9 cellular contexts compared by ENCODE assay signal in genomic region chr1:3614755-3615742, GRCh38. TPM values are rescaled to one million over a fixed set of nuclear protein-coding genes. Genes with fewer than 3 reads are reported as not detected.
DNase-seq lines count a peak whose midpoint lies in the region; ATAC-seq and TF ChIP-seq lines count a peak whose summit lies in the region.
"Had no signal": no experiment of that assay in that cellular context is flagged by ENCODE, and none has a peak within 500 bp of the region (broad histone marks: within the 10 kb centered on the region; RNA-seq: fewer than 3 reads in every experiment).

No MANE protein-coding gene starts in this region.

- H3K9me3 Mint-ChIP-seq in neural progenitor cell, result no peaks in the 10 kb centered on the region
- H3K9me3 Mint-ChIP-seq: activated T-cell treated with anti-CD3 and anti-CD28 coated beads, Interleukin-2, amount 50 U/mL, for 72 hours had no signal

- no peak overlapping the region for H3K9ac ChIP-seq in neural progenitor cell

- peaks cover 22% of the 10 kb centered on the region for H4K20me1 ChIP-seq in neural progenitor cell (ENCODE audit: low read depth)

- no peak overlapping the region for H3K27ac ChIP-seq in neural progenitor cell
- H3K27ac ChIP-seq: neutrophil had no signal

- H3K79me2 ChIP-seq in neural progenitor cell (ENCODE audit: low read depth), result peaks cover 6% of the 10 kb centered on the region

- H3K4me1 ChIP-seq in neural progenitor cell, result peaks cover 25% of the 10 kb centered on the region

- H3K36me3 Mint-ChIP-seq in neural progenitor cell, result no peaks in the 10 kb centered on the region

- peak; percentile 59 for DNase-seq in ELF-1 (ENCODE audit: low read depth, low spot score)
- peak; percentile 3 for DNase-seq in LHCN-M2 (ENCODE audit: low read depth)
- peak in 1 of 2 donors; percentile 26 for DNase-seq in cardiac fibroblast (ENCODE audit: low read depth in 2 of 2)
- DNase-seq in neural progenitor cell (ENCODE audit: low spot score), result peak; percentile 70
- no peak for DNase-seq in stimulated activated CD4-positive, alpha-beta T cell treated with anti-CD3 and anti-CD28 coated beads, Interleukin-2, amount 100 ng/mL, for 48 hours
- no peak for DNase-seq in stimulated activated CD4-positive, alpha-beta T cell treated with anti-CD3 and anti-CD28 coated beads, Interleukin-4, amount 100 ng/mL, for 4 hours
- DNase-seq: activated T-cell treated with anti-CD3 and anti-CD28 coated beads, Interleukin-2, amount 50 U/mL, for 72 hours had no signal

- H3K4me1 Mint-ChIP-seq in neural progenitor cell, result peaks cover 49% of the 10 kb centered on the region

- peak; percentile 65 for TF ChIP-seq CTCF in cardiac fibroblast (IDR thresholded peaks at IDR 0.05; ENCODE audit: low read depth, low read length)
- peak; percentile 81 for TF ChIP-seq CTCF in neural progenitor cell (IDR thresholded peaks at IDR 0.05)

- no peak for ATAC-seq in GM21786 (IDR thresholded peaks at IDR 0.05; ENCODE audit: unreplicated experiment)
- ATAC-seq: activated T-cell treated with anti-CD3 and anti-CD28 coated beads, Interleukin-2, amount 50 U/mL, for 72 hours had no signal

- no peaks in the 10 kb centered on the region for H3K36me3 ChIP-seq in neural progenitor cell
- H3K36me3 ChIP-seq: neutrophil had no signal

- peak overlapping the region; percentile 50 for H3K4me3 Mint-ChIP-seq in neural progenitor cell
- H3K4me3 Mint-ChIP-seq: activated T-cell treated with anti-CD3 and anti-CD28 coated beads, Interleukin-2, amount 50 U/mL, for 72 hours had no signal

- H3K27ac Mint-ChIP-seq in neural progenitor cell, result no peak overlapping the region
- H3K27ac Mint-ChIP-seq: activated T-cell treated with anti-CD3 and anti-CD28 coated beads, Interleukin-2, amount 50 U/mL, for 72 hours had no signal

- no peak overlapping the region for H3K4me2 ChIP-seq in neural progenitor cell

- peaks cover 13% of the 10 kb centered on the region for H3F3A ChIP-seq in neural progenitor cell (ENCODE audit: low read depth)

- H3K9me3 ChIP-seq in neural progenitor cell (ENCODE audit: low read depth), result no peaks in the 10 kb centered on the region
- H3K9me3 ChIP-seq: neutrophil had no signal

- peaks cover 10% of the 10 kb centered on the region for H3K27me3 Mint-ChIP-seq in neural progenitor cell (ENCODE audit: insufficient read depth, low read depth)

- no peak overlapping the region for H2AFZ ChIP-seq in neural progenitor cell (replicated peaks)

- H3K27me3 ChIP-seq in neural progenitor cell, result peaks cover 23% of the 10 kb centered on the region

- H3K4me3 ChIP-seq in cardiac fibroblast (replicated peaks in 1 of 2; ENCODE audit: low read depth in 2 of 2, low read length in 2 of 2) (no peak overlapping the region), neural progenitor cell (no peak overlapping the region)

RNA-seq across cellular contexts. Expression of gene MEGF6, which starts 3.7 kb away (rescaled TPM):
- 0.11 and 0.26 TPM in 2 replicates for total RNA-seq in LHCN-M2 (2014; rRNA removed)
- 4.6 TPM for polyA plus RNA-seq in LHCN-M2 (2012)
- total RNA-seq in neural progenitor cell (ENCODE audit: low replicate concordance), result 1.7 and 25.6 TPM in 2 replicates

RNA-seq across cellular contexts. Expression of gene TPRG1L, which starts 9.8 kb away (rescaled TPM):
- total RNA-seq in LHCN-M2 (2014; rRNA removed), result 12.4 and 19.6 TPM in 2 replicates
- 45.1 TPM for polyA plus RNA-seq in LHCN-M2 (2012)
- total RNA-seq in neural progenitor cell (ENCODE audit: low replicate concordance), result 10.6 and 11.5 TPM in 2 replicates

RNA-seq across cellular contexts. Expression of gene WRAP73, which starts 34.9 kb away (rescaled TPM):
- total RNA-seq in LHCN-M2 (2014; rRNA removed) (23.3 and 23.7 TPM in 2 replicates), neural progenitor cell (ENCODE audit: low replicate concordance) (12.0 and 18.8 TPM in 2 replicates)
- 16.0 TPM for polyA plus RNA-seq in LHCN-M2 (2012)

RNA-seq across cellular contexts. Expression of gene TP73, which starts 37.3 kb away (rescaled TPM):
- total RNA-seq in LHCN-M2 (2014; rRNA removed) (2.4 and 2.6 TPM in 2 replicates), neural progenitor cell (ENCODE audit: low replicate concordance) (0.31 TPM in 1 of 2 replicates, not detected in the other)
- 1.4 TPM for polyA plus RNA-seq in LHCN-M2 (2012)

Comparison
In these comparisons a context has a peak if more than half of its experiments do, and no peak if none do; other contexts are left out.
1. DNase-seq: peak in ELF-1 (single experiment), LHCN-M2 (single experiment) and neural progenitor cell (single experiment); none in stimulated activated CD4-positive, alpha-beta T cell treated with anti-CD3 and anti-CD28 coated beads, Interleukin-2, amount 100 ng/mL, for 48 hours (0 of 2) and stimulated activated CD4-positive, alpha-beta T cell treated with anti-CD3 and anti-CD28 coated beads, Interleukin-4, amount 100 ng/mL, for 4 hours (0 of 2).